1 cellular context compared by ENCODE assay signal in genomic region chr17:28689011-28689410, GRCh38.
TF ChIP-seq lines count a peak whose summit lies in the region.

No MANE protein-coding gene starts in this region.

TF ChIP-seq in HEK293, 187 proteins besides CTCF, POLR2A, EP300 and RAD21 (continued from another document):
- TF ChIP-seq, protein P1, sequence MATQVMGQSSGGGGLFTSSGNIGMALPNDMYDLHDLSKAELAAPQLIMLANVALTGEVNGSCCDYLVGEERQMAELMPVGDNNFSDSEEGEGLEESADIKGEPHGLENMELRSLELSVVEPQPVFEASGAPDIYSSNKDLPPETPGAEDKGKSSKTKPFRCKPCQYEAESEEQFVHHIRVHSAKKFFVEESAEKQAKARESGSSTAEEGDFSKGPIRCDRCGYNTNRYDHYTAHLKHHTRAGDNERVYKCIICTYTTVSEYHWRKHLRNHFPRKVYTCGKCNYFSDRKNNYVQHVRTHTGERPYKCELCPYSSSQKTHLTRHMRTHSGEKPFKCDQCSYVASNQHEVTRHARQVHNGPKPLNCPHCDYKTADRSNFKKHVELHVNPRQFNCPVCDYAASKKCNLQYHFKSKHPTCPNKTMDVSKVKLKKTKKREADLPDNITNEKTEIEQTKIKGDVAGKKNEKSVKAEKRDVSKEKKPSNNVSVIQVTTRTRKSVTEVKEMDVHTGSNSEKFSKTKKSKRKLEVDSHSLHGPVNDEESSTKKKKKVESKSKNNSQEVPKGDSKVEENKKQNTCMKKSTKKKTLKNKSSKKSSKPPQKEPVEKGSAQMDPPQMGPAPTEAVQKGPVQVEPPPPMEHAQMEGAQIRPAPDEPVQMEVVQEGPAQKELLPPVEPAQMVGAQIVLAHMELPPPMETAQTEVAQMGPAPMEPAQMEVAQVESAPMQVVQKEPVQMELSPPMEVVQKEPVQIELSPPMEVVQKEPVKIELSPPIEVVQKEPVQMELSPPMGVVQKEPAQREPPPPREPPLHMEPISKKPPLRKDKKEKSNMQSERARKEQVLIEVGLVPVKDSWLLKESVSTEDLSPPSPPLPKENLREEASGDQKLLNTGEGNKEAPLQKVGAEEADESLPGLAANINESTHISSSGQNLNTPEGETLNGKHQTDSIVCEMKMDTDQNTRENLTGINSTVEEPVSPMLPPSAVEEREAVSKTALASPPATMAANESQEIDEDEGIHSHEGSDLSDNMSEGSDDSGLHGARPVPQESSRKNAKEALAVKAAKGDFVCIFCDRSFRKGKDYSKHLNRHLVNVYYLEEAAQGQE (tag by site-specific recombination; IDR thresholded peaks at IDR 0.05): no peak
- TF ChIP-seq ZBTB7A (tag by site-specific recombination; IDR thresholded peaks at IDR 0.05; ENCODE audit: low read depth) (no peak), ZNF704 (tag by site-specific recombination; IDR thresholded peaks at IDR 0.05) (no peak), ZNF416 (tag by site-specific recombination; IDR thresholded peaks at IDR 0.05) (no peak), ZNF76 (tag by site-specific recombination; IDR thresholded peaks at IDR 0.05; ENCODE audit: borderline replicate concordance, low read depth) (no peak)
